In genomic region chrX:66015906-66016689, GRCh38 we compare ENCODE assay signal across 1 cellular context.
TF ChIP-seq lines count a peak whose summit lies in the region.

No MANE protein-coding gene starts in this region.

TF ChIP-seq in K562, 482 proteins besides CTCF, POLR2A, EP300 and RAD21 (continued from another document):
- TF ChIP-seq, protein P1, sequence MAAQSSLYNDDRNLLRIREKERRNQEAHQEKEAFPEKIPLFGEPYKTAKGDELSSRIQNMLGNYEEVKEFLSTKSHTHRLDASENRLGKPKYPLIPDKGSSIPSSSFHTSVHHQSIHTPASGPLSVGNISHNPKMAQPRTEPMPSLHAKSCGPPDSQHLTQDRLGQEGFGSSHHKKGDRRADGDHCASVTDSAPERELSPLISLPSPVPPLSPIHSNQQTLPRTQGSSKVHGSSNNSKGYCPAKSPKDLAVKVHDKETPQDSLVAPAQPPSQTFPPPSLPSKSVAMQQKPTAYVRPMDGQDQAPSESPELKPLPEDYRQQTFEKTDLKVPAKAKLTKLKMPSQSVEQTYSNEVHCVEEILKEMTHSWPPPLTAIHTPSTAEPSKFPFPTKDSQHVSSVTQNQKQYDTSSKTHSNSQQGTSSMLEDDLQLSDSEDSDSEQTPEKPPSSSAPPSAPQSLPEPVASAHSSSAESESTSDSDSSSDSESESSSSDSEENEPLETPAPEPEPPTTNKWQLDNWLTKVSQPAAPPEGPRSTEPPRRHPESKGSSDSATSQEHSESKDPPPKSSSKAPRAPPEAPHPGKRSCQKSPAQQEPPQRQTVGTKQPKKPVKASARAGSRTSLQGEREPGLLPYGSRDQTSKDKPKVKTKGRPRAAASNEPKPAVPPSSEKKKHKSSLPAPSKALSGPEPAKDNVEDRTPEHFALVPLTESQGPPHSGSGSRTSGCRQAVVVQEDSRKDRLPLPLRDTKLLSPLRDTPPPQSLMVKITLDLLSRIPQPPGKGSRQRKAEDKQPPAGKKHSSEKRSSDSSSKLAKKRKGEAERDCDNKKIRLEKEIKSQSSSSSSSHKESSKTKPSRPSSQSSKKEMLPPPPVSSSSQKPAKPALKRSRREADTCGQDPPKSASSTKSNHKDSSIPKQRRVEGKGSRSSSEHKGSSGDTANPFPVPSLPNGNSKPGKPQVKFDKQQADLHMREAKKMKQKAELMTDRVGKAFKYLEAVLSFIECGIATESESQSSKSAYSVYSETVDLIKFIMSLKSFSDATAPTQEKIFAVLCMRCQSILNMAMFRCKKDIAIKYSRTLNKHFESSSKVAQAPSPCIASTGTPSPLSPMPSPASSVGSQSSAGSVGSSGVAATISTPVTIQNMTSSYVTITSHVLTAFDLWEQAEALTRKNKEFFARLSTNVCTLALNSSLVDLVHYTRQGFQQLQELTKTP (IDR thresholded peaks at IDR 0.05; ENCODE audit: low read depth in 1 of 2, partially characterized antibody in 2 of 2): peak; percentile 46 to 70
- TF ChIP-seq KDM5B (IDR thresholded peaks at IDR 0.05; ENCODE audit: insufficient replicate concordance, low read depth, low read length) (no peak), ZNF445 (CRISPR knock-in tag; IDR thresholded peaks at IDR 0.05; ENCODE audit: low read depth) (no peak), BRD9 (IDR thresholded peaks at IDR 0.05; ENCODE audit: low read depth, partially characterized antibody) (no peak), ZNF586 (CRISPR knock-in tag; conservative IDR thresholded peaks at IDR 0.05) (no peak), SRSF3 (IDR thresholded peaks at IDR 0.05; ENCODE audit: insufficient read depth, low read length) (no peak), SUPT5H (IDR thresholded peaks at IDR 0.05) (peak; percentile 51), PHF20 (IDR thresholded peaks at IDR 0.05; ENCODE audit: partially characterized antibody) (no peak), SMAD1 (IDR thresholded peaks at IDR 0.05; ENCODE audit: low read depth, low read length, partially characterized antibody) (peak; percentile 23), FOXK2 (conservative IDR thresholded peaks at IDR 0.05 in 1 of 2, IDR thresholded peaks at IDR 0.05 in 1 of 2; ENCODE audit: low read depth in 2 of 2) (no peak), CHD4 (IDR thresholded peaks at IDR 0.05; ENCODE audit: insufficient read depth, insufficient replicate concordance, low read depth, low read length, poor library complexity, severe bottlenecking) (no peak), HMGN3 (IDR thresholded peaks at IDR 0.05; ENCODE audit: borderline replicate concordance, extremely low read depth, insufficient read length, low read depth, low read length) (no peak)
- TF ChIP-seq, protein P2, sequence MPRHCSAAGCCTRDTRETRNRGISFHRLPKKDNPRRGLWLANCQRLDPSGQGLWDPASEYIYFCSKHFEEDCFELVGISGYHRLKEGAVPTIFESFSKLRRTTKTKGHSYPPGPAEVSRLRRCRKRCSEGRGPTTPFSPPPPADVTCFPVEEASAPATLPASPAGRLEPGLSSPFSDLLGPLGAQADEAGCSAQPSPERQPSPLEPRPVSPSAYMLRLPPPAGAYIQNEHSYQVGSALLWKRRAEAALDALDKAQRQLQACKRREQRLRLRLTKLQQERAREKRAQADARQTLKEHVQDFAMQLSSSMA (CRISPR knock-in tag; IDR thresholded peaks at IDR 0.05): no peak
